In the genomic region with DNA sequence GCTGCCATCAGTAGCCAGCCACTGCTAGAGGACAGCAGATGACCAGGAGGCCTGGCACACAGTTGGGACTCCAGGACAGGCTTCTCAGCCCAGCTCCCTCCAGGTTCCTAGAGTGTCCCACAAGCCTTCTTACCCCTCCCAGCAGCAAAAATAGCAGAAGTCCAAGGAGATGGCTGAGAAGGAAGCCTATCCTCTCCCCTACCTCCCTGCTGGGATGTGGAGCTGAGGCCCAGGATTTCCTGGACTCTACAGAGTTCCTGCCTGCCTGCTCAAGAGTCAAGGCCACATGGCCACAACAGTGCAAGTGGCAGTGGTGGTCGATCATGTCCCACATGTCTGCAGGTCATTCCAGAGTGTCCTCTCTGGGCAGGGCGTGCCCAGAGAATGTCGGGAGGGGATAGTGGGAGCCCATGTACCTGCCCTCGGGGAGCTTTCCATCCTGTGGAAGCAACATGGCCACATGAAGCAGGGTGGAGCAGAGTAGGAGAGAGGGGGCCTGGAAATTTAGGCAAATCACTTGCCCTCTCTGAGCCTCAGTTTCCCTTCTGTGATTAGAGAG, we compare ENCODE assay signal across 24 cellular contexts. TPM values are rescaled to one million over a fixed set of nuclear protein-coding genes. Genes with fewer than 3 reads are reported as not detected.
"Had no signal": no experiment of that assay in that cellular context is flagged by ENCODE, and none has a peak within 500 bp of the region (broad histone marks: within the 10 kb centered on the region; RNA-seq: fewer than 3 reads in every experiment).

No MANE protein-coding gene starts in this region.

- H3K4me1 ChIP-seq: gastrocnemius medialis, parathyroid adenoma had no signal

- H3K9ac ChIP-seq: parathyroid adenoma had no signal

- H3K4me1 Mint-ChIP-seq: natural killer cell had no signal

- H3K27me3 ChIP-seq: dorsolateral prefrontal cortex, gastrocnemius medialis, sigmoid colon, tibial nerve, upper lobe of left lung had no signal

- H3K27me3 Mint-ChIP-seq: progenitor cell of endocrine pancreas had no signal

- DNase-seq: dorsolateral prefrontal cortex; effector CD4-positive, alpha-beta T cell; gastrocnemius medialis; head of caudate nucleus; left ventricle myocardium superior; lower lobe of right lung; natural killer cell; sigmoid colon; stimulated activated CD4-positive, alpha-beta T cell treated with anti-CD3 and anti-CD28 coated beads, Interleukin-15, amount 100 ng/mL, for 24 hours; stimulated activated CD4-positive, alpha-beta T cell treated with anti-CD3 and anti-CD28 coated beads, Interleukin-2, amount 100 ng/mL, for 48 hours; stimulated activated naive B cell treated with anti-CD40 and anti-IgM and Interleukin-4, amounts not matched to agents 10 μg/mL and 1 μg/mL and 100 μg/mL, for 72 hours; upper lobe of left lung had no signal

- H3K9me3 Mint-ChIP-seq: natural killer cell; stimulated activated naive B cell treated with anti-CD40 and anti-IgM and Interleukin-4, amounts not matched to agents 10 μg/mL and 1 μg/mL and 100 μg/mL, for 72 hours; stimulated activated naive CD8-positive, alpha-beta T cell treated with anti-CD3 and anti-CD28 coated beads, Interleukin-15, Interleukin-2, amounts not matched to agents 100 ng/mL and 50 ng/mL, for 24 hours had no signal

- ATAC-seq: esophagus mucosa; gastrocnemius medialis; left ventricle myocardium superior; lower lobe of right lung; stimulated activated naive B cell treated with anti-CD40 and anti-IgM and Interleukin-4, amounts not matched to agents 10 μg/mL and 1 μg/mL and 100 μg/mL, for 72 hours had no signal

- H3K27ac Mint-ChIP-seq: natural killer cell; progenitor cell of endocrine pancreas; stimulated activated naive B cell treated with anti-CD40 and anti-IgM and Interleukin-4, amounts not matched to agents 10 μg/mL and 1 μg/mL and 100 μg/mL, for 72 hours; stimulated activated naive CD8-positive, alpha-beta T cell treated with anti-CD3 and anti-CD28 coated beads, Interleukin-15, Interleukin-2, amounts not matched to agents 100 ng/mL and 50 ng/mL, for 24 hours had no signal

- H2AFZ ChIP-seq: parathyroid adenoma had no signal

- H3K36me3 Mint-ChIP-seq: natural killer cell; stimulated activated naive B cell treated with anti-CD40 and anti-IgM and Interleukin-4, amounts not matched to agents 10 μg/mL and 1 μg/mL and 100 μg/mL, for 72 hours had no signal

- H3K27ac ChIP-seq: dorsolateral prefrontal cortex, epithelial cell of prostate, gastrocnemius medialis, lower lobe of right lung, parathyroid adenoma, sigmoid colon, skin epidermis, thoracic aorta, tibial nerve, upper lobe of left lung had no signal

- H3K36me3 ChIP-seq: gastrocnemius medialis, lower lobe of right lung, sigmoid colon, thoracic aorta, tibial nerve, upper lobe of left lung had no signal

- H3K4me3 Mint-ChIP-seq: natural killer cell; stimulated activated naive B cell treated with anti-CD40 and anti-IgM and Interleukin-4, amounts not matched to agents 10 μg/mL and 1 μg/mL and 100 μg/mL, for 72 hours; stimulated activated naive CD8-positive, alpha-beta T cell treated with anti-CD3 and anti-CD28 coated beads, Interleukin-15, Interleukin-2, amounts not matched to agents 100 ng/mL and 50 ng/mL, for 24 hours had no signal

- H3K4me3 ChIP-seq: dorsolateral prefrontal cortex, gastrocnemius medialis, lower lobe of right lung, sigmoid colon, skin epidermis, thoracic aorta, tibial nerve, upper lobe of left lung had no signal

- H3K9me3 ChIP-seq: gastrocnemius medialis, lower lobe of right lung, sigmoid colon, thoracic aorta, tibial nerve, upper lobe of left lung had no signal

RNA-seq across cellular contexts. Expression of a gene that starts 36.5 kb away (rescaled TPM):
- total RNA-seq: esophagus mucosa, lower lobe of right lung, mononuclear cell, natural killer cell, osteoblast had no signal
- polyA plus RNA-seq: keratinocyte, neural cell had no signal
